ENCODE assay signal across 9 cellular contexts in genomic region chr12:46933947-46934346, GRCh38.
DNase-seq lines count a peak whose midpoint lies in the region; ATAC-seq, FAIRE-seq and TF ChIP-seq lines count a peak whose summit lies in the region.
"Had no signal": no experiment of that assay in that cellular context is flagged by ENCODE, and none has a peak within 500 bp of the region (broad histone marks: within the 10 kb centered on the region; RNA-seq: fewer than 3 reads in every experiment).

No MANE protein-coding gene starts in this region.

- no peak overlapping the region for H3K27ac ChIP-seq in transverse colon
- H3K27ac ChIP-seq in CD4-positive, alpha-beta T cell (ENCODE audit: low read depth, low read length): no peak overlapping the region

- no peak for TF ChIP-seq POLR2A in transverse colon (IDR thresholded peaks at IDR 0.05)
- no peak for TF ChIP-seq POLR2A in GM12891 (IDR thresholded peaks at IDR 0.05; ENCODE audit: low read depth, low read length)

- intact Hi-C loops in transverse colon (cut with DNase I; ENCODE audit: low total_unique reads): loop anchor here (5.0 kb wide), 1 partner anchor 257 kb away; no protein-coding TSS in a partner anchor
- intact Hi-C loops in CD4-positive, alpha-beta T cell (cut with DNase I, micrococcal nuclease): loop anchor here (2.0 to 10.0 kb wide), 2 partner anchors 591 to 809 kb away; no protein-coding TSS in a partner anchor

- peaks cover 4% of the 10 kb centered on the region; the same call in 1 of the 2 replicates for H3K4me1 Mint-ChIP-seq in WTC11
- H3K4me1 Mint-ChIP-seq in CD4-positive, alpha-beta T cell (ENCODE audit: low read depth): no peaks in the 10 kb centered on the region

- no peaks in the 10 kb centered on the region for H3K4me1 ChIP-seq in transverse colon

- peaks cover 16% of the 10 kb centered on the region for H3K9me3 Mint-ChIP-seq in WTC11
- H3K9me3 Mint-ChIP-seq in CD4-positive, alpha-beta T cell: no peaks in the 10 kb centered on the region

- H3K9me3 ChIP-seq in transverse colon: no peaks in the 10 kb centered on the region
- no peaks in the 10 kb centered on the region for H3K9me3 ChIP-seq in CD4-positive, alpha-beta T cell (ENCODE audit: control insufficient read depth, low read length)

- peak; percentile 71 for ATAC-seq in WTC11
- ATAC-seq in HG03139 (IDR thresholded peaks at IDR 0.05; ENCODE audit: unreplicated experiment): no peak
- no peak for ATAC-seq in CD4-positive, alpha-beta T cell (ENCODE audit: poor library complexity)
- ATAC-seq: naive thymus-derived CD4-positive, alpha-beta T cell had no signal

- H3K36me3 ChIP-seq in transverse colon: no peaks in the 10 kb centered on the region

- POLR2A ChIA-PET in WTC11 (lab: Charles Lee): no interaction called here
- POLR2A ChIA-PET in CD4-positive, alpha-beta T cell (lab: Charles Lee): no interaction called here

- CTCF ChIA-PET in WTC11 (lab: Charles Lee): interaction anchor here (1.0 to 1.2 kb wide), 3 partner anchors 50 to 165 kb away, joined by 3 to 4 read pairs (median 4); no protein-coding TSS in a partner anchor
- CTCF ChIA-PET in CD4-positive, alpha-beta T cell (lab: Charles Lee): no interaction called here

- H3K4me3 Mint-ChIP-seq in WTC11: no peak overlapping the region
- H3K4me3 Mint-ChIP-seq in CD4-positive, alpha-beta T cell: no peak overlapping the region
- H3K4me3 Mint-ChIP-seq: naive thymus-derived CD4-positive, alpha-beta T cell had no signal

- H3K27me3 Mint-ChIP-seq in WTC11 (ENCODE audit: low read depth): no peaks in the 10 kb centered on the region; the same call in 1 of the 2 replicates
- peaks cover 19% of the 10 kb centered on the region for H3K27me3 Mint-ChIP-seq in CD4-positive, alpha-beta T cell

- H3K36me3 Mint-ChIP-seq in WTC11: peaks cover 7% of the 10 kb centered on the region
- no peaks in the 10 kb centered on the region for H3K36me3 Mint-ChIP-seq in CD4-positive, alpha-beta T cell (ENCODE audit: low read depth)
- H3K36me3 Mint-ChIP-seq: naive thymus-derived CD4-positive, alpha-beta T cell had no signal

- TF ChIP-seq EP300 in Ishikawa (IDR thresholded peaks at IDR 0.05; ENCODE audit: borderline replicate concordance) (no peak), transverse colon (IDR thresholded peaks at IDR 0.05; ENCODE audit: low read depth) (no peak)

- WGBS in transverse colon (ENCODE audit: low coverage in 1 of 2), 2 donors: 14 to 24% methylated on average over 1 of the region's 1 CpG

- H3K27me3 ChIP-seq in transverse colon: no peaks in the 10 kb centered on the region
- H3K27me3 ChIP-seq in CD4-positive, alpha-beta T cell (ENCODE audit: control insufficient read depth, insufficient read depth, low read length): no peaks in the 10 kb centered on the region

- peak; percentile 87 for TF ChIP-seq RAD21 in Ishikawa (IDR thresholded peaks at IDR 0.05; ENCODE audit: low read depth)

- in situ Hi-C loops in transverse colon (cut with MboI; ENCODE audit: low pct_ligation_motif_present in 1 of 4, low pct_unique_long_range_greater_than_20kb in 1 of 4, low sequenced_read_pairs in 3 of 4): loop anchor here (10.0 to 25.0 kb wide), 4 partner anchors 247 to 597 kb away; partner anchors contain the start of gene SLC38A2 (in 1 of the 4)

- no peak for FAIRE-seq in D721Med (lab: Jason Lieb, UNC)
- FAIRE-seq in GM12891 (lab: Jason Lieb, UNC): no peak

- H3K4me3 ChIP-seq in transverse colon: no peak overlapping the region

- TF ChIP-seq CTCF in D721Med (IDR thresholded peaks at IDR 0.05; ENCODE audit: insufficient read depth, missing control alignments) (peak; percentile 59), WTC11 (IDR thresholded peaks at IDR 0.05) (no peak), transverse colon (IDR thresholded peaks at IDR 0.05) (peak; percentile 41 to 55 (median 45))
- TF ChIP-seq CTCF in CD4-positive, alpha-beta T cell (IDR thresholded peaks at IDR 0.05): no peak

- DNase-seq in D721Med (ENCODE audit: insufficient read length, low spot score) (no peak), WTC11 (ENCODE audit: low spot score) (no peak), hepatic stellate cell (ENCODE audit: low spot score) (peak; percentile 31), transverse colon (no peak), GM12891 (ENCODE audit: insufficient read length, low spot score) (no peak)
- DNase-seq in CD4-positive, alpha-beta T cell: no peak

- no peak overlapping the region for H3K27ac Mint-ChIP-seq in WTC11
- H3K27ac Mint-ChIP-seq in CD4-positive, alpha-beta T cell: no peak overlapping the region
- H3K27ac Mint-ChIP-seq: naive thymus-derived CD4-positive, alpha-beta T cell had no signal

TF ChIP-seq in Ishikawa, 13 proteins besides CTCF, POLR2A, EP300 and RAD21 (continues in another document):
- TF ChIP-seq ZBTB7A (IDR thresholded peaks at IDR 0.05; ENCODE audit: low read depth) (no peak), TCF12 (IDR thresholded peaks at IDR 0.05; ENCODE audit: low read depth) (no peak), TAF1 (IDR thresholded peaks at IDR 0.05; ENCODE audit: low read depth) (no peak), CREB1 (IDR thresholded peaks at IDR 0.05; ENCODE audit: low read depth) (no peak), YY1 (IDR thresholded peaks at IDR 0.05; ENCODE audit: low read depth) (no peak), EGR1 (IDR thresholded peaks at IDR 0.05) (no peak), FOXM1 (IDR thresholded peaks at IDR 0.05; ENCODE audit: borderline replicate concordance, low read depth) (no peak), MAX (IDR thresholded peaks at IDR 0.05) (no peak), CEBPB (IDR thresholded peaks at IDR 0.05) (no peak)
- TF ChIP-seq, protein P1, sequence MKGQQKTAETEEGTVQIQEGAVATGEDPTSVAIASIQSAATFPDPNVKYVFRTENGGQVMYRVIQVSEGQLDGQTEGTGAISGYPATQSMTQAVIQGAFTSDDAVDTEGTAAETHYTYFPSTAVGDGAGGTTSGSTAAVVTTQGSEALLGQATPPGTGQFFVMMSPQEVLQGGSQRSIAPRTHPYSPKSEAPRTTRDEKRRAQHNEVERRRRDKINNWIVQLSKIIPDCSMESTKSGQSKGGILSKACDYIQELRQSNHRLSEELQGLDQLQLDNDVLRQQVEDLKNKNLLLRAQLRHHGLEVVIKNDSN (IDR thresholded peaks at IDR 0.05): no peak

TF ChIP-seq in WTC11, 78 proteins besides CTCF, POLR2A, EP300 and RAD21 (continues in another document):
- TF ChIP-seq KAT7 (CRISPR knock-in tag; IDR thresholded peaks at IDR 0.05; ENCODE audit: borderline replicate concordance): no peak
- no peak for TF ChIP-seq NFATC4 (CRISPR knock-in tag; IDR thresholded peaks at IDR 0.05)
- TF ChIP-seq FOXJ3 (CRISPR knock-in tag; IDR thresholded peaks at IDR 0.05; ENCODE audit: borderline replicate concordance): no peak
- TF ChIP-seq PRRX2 (CRISPR knock-in tag; IDR thresholded peaks at IDR 0.05): no peak
- TF ChIP-seq ESRRA (CRISPR knock-in tag; IDR thresholded peaks at IDR 0.05; ENCODE audit: borderline replicate concordance): no peak
- TF ChIP-seq, protein P2, sequence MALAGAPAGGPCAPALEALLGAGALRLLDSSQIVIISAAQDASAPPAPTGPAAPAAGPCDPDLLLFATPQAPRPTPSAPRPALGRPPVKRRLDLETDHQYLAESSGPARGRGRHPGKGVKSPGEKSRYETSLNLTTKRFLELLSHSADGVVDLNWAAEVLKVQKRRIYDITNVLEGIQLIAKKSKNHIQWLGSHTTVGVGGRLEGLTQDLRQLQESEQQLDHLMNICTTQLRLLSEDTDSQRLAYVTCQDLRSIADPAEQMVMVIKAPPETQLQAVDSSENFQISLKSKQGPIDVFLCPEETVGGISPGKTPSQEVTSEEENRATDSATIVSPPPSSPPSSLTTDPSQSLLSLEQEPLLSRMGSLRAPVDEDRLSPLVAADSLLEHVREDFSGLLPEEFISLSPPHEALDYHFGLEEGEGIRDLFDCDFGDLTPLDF (CRISPR knock-in tag; IDR thresholded peaks at IDR 0.05): no peak

TF ChIP-seq in GM12891, 5 proteins besides CTCF, POLR2A, EP300 and RAD21:
- TF ChIP-seq SPI1 (IDR thresholded peaks at IDR 0.05; ENCODE audit: low read depth, low read length): no peak
- TF ChIP-seq PAX5 (IDR thresholded peaks at IDR 0.05; ENCODE audit: insufficient read depth, low read length, severe bottlenecking): no peak
- TF ChIP-seq POU2F2 (IDR thresholded peaks at IDR 0.05; ENCODE audit: low read depth, low read length): no peak
- TF ChIP-seq POLR2AphosphoS5 (IDR thresholded peaks at IDR 0.05; ENCODE audit: low read depth, low read length): no peak
- TF ChIP-seq TAF1 (IDR thresholded peaks at IDR 0.05; ENCODE audit: low read depth, low read length): no peak

Comparison
In these comparisons a context has a peak if more than half of its experiments do, and no peak if none do; other contexts are left out.
1. CTCF ChIP-seq: peak in D721Med (single experiment) and transverse colon (5 of 5); none in WTC11 (single experiment) and CD4-positive, alpha-beta T cell (single experiment).